Comparison of ENCODE assay signal across 8 cellular contexts in the genomic region with DNA sequence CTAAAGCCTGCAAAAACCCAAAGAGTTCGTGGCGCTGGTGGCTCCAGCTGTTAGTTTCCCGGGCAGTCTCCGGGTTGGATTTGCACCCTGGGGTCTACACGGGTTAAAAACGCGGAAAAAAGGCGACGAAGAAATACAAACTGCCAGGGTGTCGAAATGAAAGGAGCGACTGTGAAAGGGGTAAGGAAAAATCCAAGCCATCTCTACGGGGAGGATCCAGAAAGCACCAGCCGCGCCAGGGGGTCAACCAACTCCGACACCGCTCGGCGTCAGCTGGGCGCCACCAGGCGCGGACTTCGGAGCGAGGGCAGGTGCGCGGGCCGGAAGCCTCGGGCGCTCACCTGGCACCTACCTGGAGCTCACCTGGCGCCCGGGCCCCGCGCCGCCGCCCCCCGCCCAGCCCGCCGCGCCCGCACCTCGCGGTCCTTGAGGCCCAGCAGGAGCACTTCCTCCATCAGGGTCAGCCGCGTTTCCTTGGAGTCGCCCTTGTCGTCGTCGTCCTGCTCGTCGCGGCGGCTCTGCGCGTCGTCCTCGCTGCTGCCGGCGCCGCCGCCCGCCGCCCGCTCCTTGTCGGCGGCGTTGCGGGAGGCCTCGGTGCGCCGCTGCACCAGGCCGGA. TPM values are rescaled to one million over a fixed set of nuclear protein-coding genes. Genes with fewer than 3 reads are reported as not detected.
DNase-seq lines count a peak whose midpoint lies in the region; ATAC-seq and TF ChIP-seq lines count a peak whose summit lies in the region.

No MANE protein-coding gene starts in this region.

- CTCF ChIA-PET in OCI-LY7 (lab: Charles Lee; ENCODE audit: unreplicated experiment), result interaction anchor here (0.9 kb wide), 1 partner anchor 38 kb away, joined by 3 read pairs; no protein-coding TSS in a partner anchor
- CTCF ChIA-PET in activated naive CD4-positive, alpha-beta T cell treated with anti-CD3 and anti-CD28 coated beads, Interleukin-2, amount 10 ng/mL, durations not matched to agents 7 days and 5 days (lab: Charles Lee), result interaction anchor here (1.7 kb wide), 1 partner anchor 156 kb away, joined by 6 read pairs; no protein-coding TSS in a partner anchor

- no peaks in the 10 kb centered on the region for H3K9me3 Mint-ChIP-seq in activated naive CD4-positive, alpha-beta T cell treated with anti-CD3 and anti-CD28 coated beads, Interleukin-2, amount 10 ng/mL, durations not matched to agents 7 days and 5 days

- peaks cover 52% of the 10 kb centered on the region for H3K79me2 ChIP-seq in OCI-LY7 (ENCODE audit: insufficient read depth, low read depth, low read length)

- H3K27ac ChIP-seq in HUES64 (ENCODE audit: low read depth, low read length) (peak overlapping the region; percentile 100), OCI-LY7 (ENCODE audit: low read depth, low read length, poor library complexity, severe bottlenecking) (peak overlapping the region; percentile 75), uterus (peak overlapping the region; percentile 99 to 100)

- H3K36me3 Mint-ChIP-seq in activated naive CD4-positive, alpha-beta T cell treated with anti-CD3 and anti-CD28 coated beads, Interleukin-2, amount 10 ng/mL, durations not matched to agents 7 days and 5 days, result peaks cover 42% of the 10 kb centered on the region

- H3K4me1 Mint-ChIP-seq in activated naive CD4-positive, alpha-beta T cell treated with anti-CD3 and anti-CD28 coated beads, Interleukin-2, amount 10 ng/mL, durations not matched to agents 7 days and 5 days, result peaks cover 49% of the 10 kb centered on the region

- POLR2A ChIA-PET in OCI-LY7 (lab: Charles Lee), result interaction anchor here (0.8 to 1.8 kb wide), 6 partner anchors 9 to 155 kb away, joined by 3 to 7 read pairs (median 5); no protein-coding TSS in a partner anchor

- H3K9ac ChIP-seq in HUES64 (ENCODE audit: low read depth, low read length), result peak overlapping the region; percentile 99

- WGBS in HUES64, result under 1% methylated on average over 70 of the region's 70 CpGs

- H3K9me3 ChIP-seq in HUES64 (ENCODE audit: insufficient read depth, low read depth, low read length) (no peaks in the 10 kb centered on the region), OCI-LY7 (ENCODE audit: low read length) (no peaks in the 10 kb centered on the region), uterus (no peaks in the 10 kb centered on the region)

- no peak for TF ChIP-seq POLR2A in uterus (IDR thresholded peaks at IDR 0.05)

- H3K4me2 ChIP-seq in OCI-LY7 (ENCODE audit: low read length), result peak overlapping the region; percentile 88

- BruUV-seq in OCI-LY7 (replicated peaks; lab: Mats Ljungman, UMichigan), result no TSS peak

- peak overlapping the region; percentile 93 for H3K4me3 ChIP-seq in HUES64 (ENCODE audit: low read length)
- peak overlapping the region; percentile 93 for H3K4me3 ChIP-seq in OCI-LY7 (ENCODE audit: low read depth, low read length, poor library complexity, severe bottlenecking)
- peak overlapping the region; percentile 81 to 88 for H3K4me3 ChIP-seq in uterus

- peaks cover 6% of the 10 kb centered on the region for H3K27me3 Mint-ChIP-seq in activated naive CD4-positive, alpha-beta T cell treated with anti-CD3 and anti-CD28 coated beads, Interleukin-2, amount 10 ng/mL, durations not matched to agents 7 days and 5 days

- peak overlapping the region; percentile 98 for H3K27ac Mint-ChIP-seq in activated naive CD4-positive, alpha-beta T cell treated with anti-CD3 and anti-CD28 coated beads, Interleukin-2, amount 10 ng/mL, durations not matched to agents 7 days and 5 days

- H3K27me3 ChIP-seq in HUES64 (ENCODE audit: insufficient read depth, low read length) (no peaks in the 10 kb centered on the region), uterus (no peaks in the 10 kb centered on the region)

- 0 out of 2 replicates have a peak, but pooled peaks cover 6% of the 10 kb centered on the region for H4K20me1 ChIP-seq in OCI-LY7 (ENCODE audit: insufficient read depth, low read length)

- no peaks in the 10 kb centered on the region for H3K9me2 ChIP-seq in OCI-LY7 (ENCODE audit: insufficient read depth, low read length)

- peak; percentile 23 for ATAC-seq in GM21526 (IDR thresholded peaks at IDR 0.05; ENCODE audit: low FRiP score, unreplicated experiment)

- peak; percentile 82 for DNase-seq in DMS 273 (lab: John Stamatoyannopoulos, UW; ENCODE audit: unreplicated experiment)
- peak; percentile 66 for DNase-seq in OCI-LY7 (ENCODE audit: low spot score)
- peak; percentile 69 for DNase-seq in activated naive CD4-positive, alpha-beta T cell treated with anti-CD3 and anti-CD28 coated beads, Interleukin-2, amount 10 ng/mL, durations not matched to agents 7 days and 5 days
- peak; percentile 54 for DNase-seq in germinal center (ENCODE audit: low spot score)
- DNase-seq in nucleus accumbens (lab: John Stamatoyannopoulos, UW), result peak in 51 of 56 donors; percentile 6 to 75 (median 44)
- DNase-seq in uterus, result peak; percentile 59 to 68

- TF ChIP-seq CTCF in OCI-LY7 (conservative IDR thresholded peaks at IDR 0.05; ENCODE audit: low read length) (0 out of 2 replicates have a peak, but pooled peaks have one; percentile 16), uterus (IDR thresholded peaks at IDR 0.05) (no peak)

- peak overlapping the region; percentile 98 for H3K4me3 Mint-ChIP-seq in activated naive CD4-positive, alpha-beta T cell treated with anti-CD3 and anti-CD28 coated beads, Interleukin-2, amount 10 ng/mL, durations not matched to agents 7 days and 5 days

- H3K36me3 ChIP-seq in HUES64 (ENCODE audit: insufficient read depth, low read length) (peaks cover 32% of the 10 kb centered on the region), OCI-LY7 (ENCODE audit: insufficient read depth, low read length) (peaks cover 36% of the 10 kb centered on the region), uterus (no peaks in the 10 kb centered on the region)

- intact Hi-C loops in OCI-LY7 (cut with micrococcal nuclease; ENCODE audit: unreplicated experiment), result loop anchor here (2.0 to 5.0 kb wide), 3 partner anchors 44 to 414 kb away; a partner anchor contains a TSS
- intact Hi-C loops in uterus (cut with DNase I; ENCODE audit: low total_unique reads), result no loop called here

- peak overlapping the region; percentile 95 for H2AFZ ChIP-seq in OCI-LY7 (ENCODE audit: low read length)

- H3K4me1 ChIP-seq in HUES64 (ENCODE audit: insufficient read depth, low read length) (peaks cover 7% of the 10 kb centered on the region; the same call in 1 of the 2 replicates), OCI-LY7 (ENCODE audit: insufficient read depth, low read length, poor library complexity, severe bottlenecking) (peaks cover 27% of the 10 kb centered on the region), uterus (peaks cover 5 to 6% of the 10 kb centered on the region in 2 donors)

RNA-seq across cellular contexts. Expression of a gene that starts 0.6 kb away (rescaled TPM):
- polyA plus RNA-seq in HUES64 (2013, experiment 1 of 2), result 70.5 TPM
- polyA plus RNA-seq in HUES64 (2013, experiment 2 of 2), result 67.3 TPM
- 25.7 and 35.9 TPM in 2 replicates for total RNA-seq in OCI-LY7 (2014; rRNA removed; shearing (Covaris generic))
- total RNA-seq in OCI-LY7 (2022) (51.0 and 53.8 TPM in 2 replicates), uterus (10 to 100 TPM; 31.8 to 93.7 (median 69.0) TPM)

Comparison
In these comparisons a context has a peak if more than half of its experiments do, and no peak if none do; other contexts are left out.
1. Peak in every context shown above with its lines: DNase-seq, ATAC-seq, H3K4me3 ChIP-seq and H3K27ac ChIP-seq.